In genomic region chr15:68256675-68257450, GRCh38 we compare ENCODE assay signal across 7 cellular contexts. TPM values are rescaled to one million over a fixed set of nuclear protein-coding genes. Genes with fewer than 3 reads are reported as not detected.
DNase-seq lines count a peak whose midpoint lies in the region; ATAC-seq and TF ChIP-seq lines count a peak whose summit lies in the region.

No MANE protein-coding gene starts in this region.

- H4K8ac ChIP-seq in H9 (replicated peaks; ENCODE audit: insufficient read length, low read depth, low read length) = no peak overlapping the region

- peaks cover 0 to 2% of the 10 kb centered on the region in 2 experiments; a peak in 1 of 5 replicates for H3K9me3 Mint-ChIP-seq in H9
- H3K9me3 Mint-ChIP-seq in activated T-helper 2 cell treated with anti-CD3 and anti-CD28 coated beads, Interferon-gamma antibody, Interleukin-2, Interleukin-4, amounts not matched to agents 10 μg/mL and 5 μg/mL and 100 μg/mL, durations not matched to agents 14 hours and 24 hours and 36 hours = no peaks in the 10 kb centered on the region

- H2AK5ac ChIP-seq in H9 (ENCODE audit: insufficient read length, low read length) = no peak overlapping the region

- H3K23ac ChIP-seq in H9 (ENCODE audit: insufficient read length, low read depth, low read length) = no peak overlapping the region

- H3K14ac ChIP-seq in H9 (ENCODE audit: insufficient read depth, low read length) = peak overlapping the region; percentile 83

- H3K36me3 ChIP-seq in NT2/D1 (ENCODE audit: insufficient read depth, insufficient read length, low read length) = no peaks in the 10 kb centered on the region
- no peaks in the 10 kb centered on the region for H3K36me3 ChIP-seq in mucosa of rectum (ENCODE audit: control insufficient read depth in 2 of 2, insufficient read depth in 2 of 2, low read length in 2 of 2)

- H3K9ac ChIP-seq in H9 (ENCODE audit: extremely low read depth, insufficient read length, low read length) (peak overlapping the region; percentile 41), NT2/D1 (ENCODE audit: insufficient read length, low read depth) (peak overlapping the region; percentile 96), mucosa of rectum (ENCODE audit: low read depth in 1 of 2, low read length in 2 of 2) (peak overlapping the region; percentile 79 to 82)

- no peak overlapping the region for H3T11ph ChIP-seq in H9 (ENCODE audit: low read length)

- H3K79me2 ChIP-seq in H9 (ENCODE audit: insufficient read depth, low read length) = no peaks in the 10 kb centered on the region

- H3K9me3 ChIP-seq in H9 (ENCODE audit: control insufficient read depth, low read depth, low read length) (no peaks in the 10 kb centered on the region), NT2/D1 (ENCODE audit: insufficient read depth, low read length) (no peaks in the 10 kb centered on the region), mucosa of rectum (ENCODE audit: control insufficient read depth in 2 of 2, low read length in 2 of 2) (no peaks in the 10 kb centered on the region)

- no peak overlapping the region for H3K27ac ChIP-seq in H9 (ENCODE audit: insufficient read length, low read depth, low read length)
- peak overlapping the region; percentile 71 to 83 for H3K27ac ChIP-seq in mucosa of rectum (ENCODE audit: low read depth in 2 of 2, low read length in 2 of 2)

- H3K18ac ChIP-seq in H9 (ENCODE audit: insufficient read length, low read depth, low read length) = peak overlapping the region; percentile 86

- no CpG with 5 or more reads among the region's 57 CpGs for WGBS in H9 (ENCODE audit: extremely low coverage, insufficient read length, low lambda C conversion rate)

- peak overlapping the region; percentile 68 to 75 for H3K4me3 Mint-ChIP-seq in H9
- peak overlapping the region; percentile 65 for H3K4me3 Mint-ChIP-seq in activated T-helper 2 cell treated with anti-CD3 and anti-CD28 coated beads, Interferon-gamma antibody, Interleukin-2, Interleukin-4, amounts not matched to agents 10 μg/mL and 5 μg/mL and 100 μg/mL, durations not matched to agents 14 hours and 24 hours and 36 hours (ENCODE audit: low read depth)

- intact Hi-C loops in activated T-helper 2 cell treated with anti-CD3 and anti-CD28 coated beads, Interferon-gamma antibody, Interleukin-2, Interleukin-4, amounts not matched to agents 10 μg/mL and 5 μg/mL and 100 μg/mL, durations not matched to agents 14 hours and 24 hours and 36 hours (cut with micrococcal nuclease) = no loop called here

- no peak overlapping the region for H2BK12ac ChIP-seq in H9 (ENCODE audit: insufficient read length, low read depth, low read length)

- H4K20me1 ChIP-seq in H9 (ENCODE audit: control insufficient read depth, insufficient read depth, insufficient read length) = no peaks in the 10 kb centered on the region

- H3K27me3 ChIP-seq in H9 (ENCODE audit: insufficient read depth, low read length) (no peaks in the 10 kb centered on the region), NT2/D1 (ENCODE audit: insufficient read depth, insufficient read length) (no peaks in the 10 kb centered on the region), mucosa of rectum (ENCODE audit: control insufficient read depth in 2 of 2, insufficient read depth in 2 of 2, low read length in 2 of 2) (no peaks in the 10 kb centered on the region)

- no peak overlapping the region for H3K56ac ChIP-seq in H9 (ENCODE audit: insufficient read length, low read depth, low read length)

- peak; percentile 15; the same call in 1 of the 3 replicates for TF ChIP-seq CTCF in H9 (conservative IDR thresholded peaks at IDR 0.05)

- peak overlapping the region; percentile 3 for H2BK120ac ChIP-seq in H9 (ENCODE audit: low read depth, low read length, poor library complexity, severe bottlenecking)

- H3K36me3 Mint-ChIP-seq in H9 (ENCODE audit: insufficient read depth in 1 of 3, low read depth in 3 of 3) = peaks cover 0 to 1% (median 0%) of the 10 kb centered on the region in 3 experiments; a peak in 2 of 7 replicates
- H3K36me3 Mint-ChIP-seq in activated T-helper 2 cell treated with anti-CD3 and anti-CD28 coated beads, Interferon-gamma antibody, Interleukin-2, Interleukin-4, amounts not matched to agents 10 μg/mL and 5 μg/mL and 100 μg/mL, durations not matched to agents 14 hours and 24 hours and 36 hours (ENCODE audit: low read depth) = no peaks in the 10 kb centered on the region

- H2BK15ac ChIP-seq in H9 (ENCODE audit: low read depth, low read length) = no peak overlapping the region

- H3K23me2 ChIP-seq in H9 (ENCODE audit: insufficient read length, low read depth, low read length, poor library complexity, severe bottlenecking) = no peaks in the 10 kb centered on the region

- H3K4me3 ChIP-seq in NT2/D1 (ENCODE audit: insufficient read length, low read depth) = peak overlapping the region; percentile 78
- peak overlapping the region; percentile 74 to 80 for H3K4me3 ChIP-seq in mucosa of rectum (ENCODE audit: low read length in 2 of 2)

- H3K27ac Mint-ChIP-seq in H9 = peak overlapping the region; percentile 81 to 93 (median 83); a peak in 5 of 7 replicates
- H3K27ac Mint-ChIP-seq in activated T-helper 2 cell treated with anti-CD3 and anti-CD28 coated beads, Interferon-gamma antibody, Interleukin-2, Interleukin-4, amounts not matched to agents 10 μg/mL and 5 μg/mL and 100 μg/mL, durations not matched to agents 14 hours and 24 hours and 36 hours = no peak overlapping the region

- H3K4me1 Mint-ChIP-seq in H9 = peaks cover 9 to 19% of the 10 kb centered on the region in 2 experiments
- peaks cover 6% of the 10 kb centered on the region for H3K4me1 Mint-ChIP-seq in activated T-helper 2 cell treated with anti-CD3 and anti-CD28 coated beads, Interferon-gamma antibody, Interleukin-2, Interleukin-4, amounts not matched to agents 10 μg/mL and 5 μg/mL and 100 μg/mL, durations not matched to agents 14 hours and 24 hours and 36 hours (ENCODE audit: low read depth)

- peak; percentile 96 for DNase-seq in H9
- peak; percentile 93 for DNase-seq in NT2/D1 (ENCODE audit: low read depth, low spot score)
- peak; percentile 57 for DNase-seq in activated T-helper 2 cell treated with anti-CD3 and anti-CD28 coated beads, Interferon-gamma antibody, Interleukin-2, Interleukin-4, amounts not matched to agents 10 μg/mL and 5 μg/mL and 100 μg/mL, durations not matched to agents 14 hours and 24 hours and 36 hours (ENCODE audit: low spot score)
- peak; percentile 96 for DNase-seq in fibroblast of gingiva (ENCODE audit: low read depth)
- peak; percentile 76 for DNase-seq in stimulated activated CD8-positive, alpha-beta memory T cell treated with anti-CD3 and anti-CD28 coated beads, Interleukin-4, amount 100 ng/mL, for 48 hours

- H2BK5ac ChIP-seq in H9 (ENCODE audit: insufficient read length, low read length) = no peak overlapping the region

- no peaks in the 10 kb centered on the region; the same call in 1 of the 2 replicates for H3K27me3 Mint-ChIP-seq in H9 (ENCODE audit: low read depth)
- H3K27me3 Mint-ChIP-seq in activated T-helper 2 cell treated with anti-CD3 and anti-CD28 coated beads, Interferon-gamma antibody, Interleukin-2, Interleukin-4, amounts not matched to agents 10 μg/mL and 5 μg/mL and 100 μg/mL, durations not matched to agents 14 hours and 24 hours and 36 hours (ENCODE audit: low read depth) = peaks cover 12% of the 10 kb centered on the region

- no peak overlapping the region for H3K4ac ChIP-seq in H9 (ENCODE audit: low read depth, low read length)

- H3K4me1 ChIP-seq in H9 (ENCODE audit: insufficient read depth, low read length) (peaks cover 5% of the 10 kb centered on the region; the same call in 1 of the 2 replicates), NT2/D1 (ENCODE audit: insufficient read depth, insufficient read length) (peaks cover 2% of the 10 kb centered on the region), mucosa of rectum (ENCODE audit: control insufficient read depth in 2 of 2, insufficient read depth in 2 of 2, low read length in 2 of 2) (peaks cover 2 to 9% of the 10 kb centered on the region in 2 donors)

- no peaks in the 10 kb centered on the region for H3K79me1 ChIP-seq in H9 (ENCODE audit: insufficient read depth, low read depth, low read length, poor library complexity, severe bottlenecking)

- no peak overlapping the region for H2BK20ac ChIP-seq in H9 (ENCODE audit: low read depth, low read length, poor library complexity, severe bottlenecking)

- no peak overlapping the region for H4K91ac ChIP-seq in H9 (ENCODE audit: insufficient read length, low read depth, low read length)

- peak overlapping the region; percentile 7 for H3K4me2 ChIP-seq in H9 (ENCODE audit: insufficient read depth, insufficient read length, low read length)

- ATAC-seq in GM21825 (IDR thresholded peaks at IDR 0.05; ENCODE audit: unreplicated experiment) = no peak

- no peak overlapping the region for H2AFZ ChIP-seq in H9 (ENCODE audit: low read length)

- H4K5ac ChIP-seq in H9 (ENCODE audit: insufficient read length, low read depth, low read length) = peak overlapping the region; percentile 4

RNA-seq across cellular contexts. Expression of gene FEM1B, which starts 20.7 kb away (rescaled TPM):
- 77.9 and 83.3 TPM in 2 replicates for total RNA-seq in H9 (2021)
- total RNA-seq in activated T-helper 2 cell treated with anti-CD3 and anti-CD28 coated beads, Interferon-gamma antibody, Interleukin-2, Interleukin-4, amounts not matched to agents 10 μg/mL and 5 μg/mL and 100 μg/mL, durations not matched to agents 14 hours and 24 hours and 36 hours = 45.1 and 50.4 TPM in 2 replicates

RNA-seq across cellular contexts. Expression of gene CLN6, which starts 27.3 kb away (rescaled TPM):
- total RNA-seq in H9 (2021) = 68.7 and 71.9 TPM in 2 replicates
- total RNA-seq in activated T-helper 2 cell treated with anti-CD3 and anti-CD28 coated beads, Interferon-gamma antibody, Interleukin-2, Interleukin-4, amounts not matched to agents 10 μg/mL and 5 μg/mL and 100 μg/mL, durations not matched to agents 14 hours and 24 hours and 36 hours = 82.4 and 84.9 TPM in 2 replicates

RNA-seq across cellular contexts. Expression of gene CALML4, which starts 51.7 kb away (rescaled TPM):
- 8.2 and 11.8 TPM in 2 replicates for total RNA-seq in H9 (2021)
- 11.9 and 12.1 TPM in 2 replicates for total RNA-seq in activated T-helper 2 cell treated with anti-CD3 and anti-CD28 coated beads, Interferon-gamma antibody, Interleukin-2, Interleukin-4, amounts not matched to agents 10 μg/mL and 5 μg/mL and 100 μg/mL, durations not matched to agents 14 hours and 24 hours and 36 hours

Comparison
In these comparisons a context has a peak if more than half of its experiments do, and no peak if none do; other contexts are left out.
1. H3K9ac ChIP-seq: peak in every context shown above with its lines; median percentile 96 in NT2/D1; 80 in mucosa of rectum; 41 in H9.